Comparison of ENCODE assay signal across 1 cellular context in the genomic region with DNA sequence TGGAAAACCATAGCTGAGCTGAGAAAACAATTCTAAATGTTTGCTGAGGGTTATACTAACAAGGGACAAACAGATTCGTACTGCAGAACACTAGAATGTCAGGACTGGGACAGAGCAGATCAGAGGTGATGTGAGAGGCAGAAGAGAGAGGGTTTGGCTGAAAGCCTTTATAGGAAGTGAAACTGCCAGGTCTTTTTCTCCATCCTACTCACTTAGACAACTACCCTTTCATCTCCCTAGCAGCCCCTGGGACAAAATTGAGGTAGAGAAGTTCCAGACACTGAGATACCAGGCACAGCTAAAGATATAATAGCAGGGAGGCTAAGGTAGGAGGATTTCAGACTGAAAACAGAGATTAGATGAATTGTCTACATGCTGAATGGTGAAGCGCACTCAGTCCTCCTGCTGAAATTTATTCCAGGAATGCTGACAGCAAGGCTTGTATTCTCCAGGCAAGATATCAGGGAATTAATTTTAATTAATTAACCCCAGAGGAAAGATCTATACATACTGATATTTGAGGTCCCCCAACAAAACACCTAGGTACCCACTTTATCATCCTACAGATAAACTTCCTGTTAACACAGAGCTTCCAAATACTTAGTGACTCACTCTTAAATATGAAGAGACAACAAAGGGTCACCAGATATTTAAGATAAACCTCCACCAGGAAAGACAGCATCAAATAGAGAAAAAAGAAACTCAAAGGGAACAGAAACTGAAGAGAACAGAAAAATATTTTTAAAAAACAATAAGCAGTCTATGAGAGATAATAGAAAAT.
A peak's percentile ranks its signal among the peaks of the same experiment; 100 is the strongest.
TF ChIP-seq lines count a peak whose summit lies in the region.

No MANE protein-coding gene starts in this region.

TF ChIP-seq in SK-N-SH, 30 proteins besides CTCF, POLR2A, EP300 and RAD21:
- TF ChIP-seq, protein P1, sequence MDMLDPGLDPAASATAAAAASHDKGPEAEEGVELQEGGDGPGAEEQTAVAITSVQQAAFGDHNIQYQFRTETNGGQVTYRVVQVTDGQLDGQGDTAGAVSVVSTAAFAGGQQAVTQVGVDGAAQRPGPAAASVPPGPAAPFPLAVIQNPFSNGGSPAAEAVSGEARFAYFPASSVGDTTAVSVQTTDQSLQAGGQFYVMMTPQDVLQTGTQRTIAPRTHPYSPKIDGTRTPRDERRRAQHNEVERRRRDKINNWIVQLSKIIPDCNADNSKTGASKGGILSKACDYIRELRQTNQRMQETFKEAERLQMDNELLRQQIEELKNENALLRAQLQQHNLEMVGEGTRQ (IDR thresholded peaks at IDR 0.05; ENCODE audit: borderline replicate concordance, low read depth, low read length): no peak
- peak; percentile 10; the same call in 1 of the 2 replicates for TF ChIP-seq FOSL2 (IDR thresholded peaks at IDR 0.05; ENCODE audit: borderline replicate concordance, low read depth)
- TF ChIP-seq RCOR1 (IDR thresholded peaks at IDR 0.05; ENCODE audit: low read length): no peak
- no peak for TF ChIP-seq CHD2 (IDR thresholded peaks at IDR 0.05; ENCODE audit: low read length, partially characterized antibody)
- no peak for TF ChIP-seq TEAD4 (IDR thresholded peaks at IDR 0.05; ENCODE audit: borderline replicate concordance, insufficient read depth)
